8 cellular contexts compared by ENCODE assay signal in genomic region chr4:109815151-109816081, GRCh38.
DNase-seq lines count a peak whose midpoint lies in the region; ATAC-seq and TF ChIP-seq lines count a peak whose summit lies in the region.

Gene GAR1, plus strand, starts transcription at chr4:109815762. Its CDS starts 403 bp downstream, at chr4:109816165.

- peak within 1 kb of the TSS; percentile 90 for H3K4me3 ChIP-seq in AG09309 (ENCODE audit: control insufficient read depth, low read depth, low read length)

- TF ChIP-seq CTCF in AG09309 (IDR thresholded peaks at IDR 0.05; ENCODE audit: control insufficient read depth, insufficient read depth, low read depth, low read length, missing control alignments) = no peak

- ATAC-seq in GM19025 (IDR thresholded peaks at IDR 0.05; ENCODE audit: low read depth, unreplicated experiment) (peak; percentile 100), HG03342 (IDR thresholded peaks at IDR 0.05; ENCODE audit: unreplicated experiment) (peak; percentile 99)

- DNase-seq in AG09309 (ENCODE audit: low read depth) = peak; percentile 61
- peak; percentile 47 to 89 for DNase-seq in NCI-H446 (lab: John Stamatoyannopoulos, UW)
- DNase-seq in activated CD4-positive, CD25-positive, alpha-beta regulatory T cell treated with anti-CD3 and anti-CD28 coated beads, Interleukin-2, amount 50 U/mL, for 16 hours (ENCODE audit: low read depth, low spot score) = peak; percentile 75
- peak; percentile 96 for DNase-seq in cerebellar cortex (ENCODE audit: low spot score)
- DNase-seq in islet precursor cell = peak; percentile 98
- DNase-seq in stimulated activated CD4-positive, alpha-beta T cell treated with anti-CD3 and anti-CD28 coated beads, Interleukin-12 subunit alpha, Interleukin-12 subunit beta, amount 100 ng/mL, for 48 hours (ENCODE audit: low read depth in 2 of 3, low spot score in 1 of 3) = peak; percentile 83 to 85 (median 85)

Comparison
In these comparisons a context has a peak if more than half of its experiments do, and no peak if none do; other contexts are left out.
1. Peak in every context shown above with its lines: DNase-seq, ATAC-seq and H3K4me3 ChIP-seq.